ENCODE assay signal across 6 cellular contexts in genomic region chr18:46734981-46735380, GRCh38. TPM values are rescaled to one million over a fixed set of nuclear protein-coding genes. Genes with fewer than 3 reads are reported as not detected.
"Had no signal": no experiment of that assay in that cellular context is flagged by ENCODE, and none has a peak within 500 bp of the region (broad histone marks: within the 10 kb centered on the region; RNA-seq: fewer than 3 reads in every experiment).

No MANE protein-coding gene starts in this region.

- H3K4me3 Mint-ChIP-seq: GM23338, H9, IgD-negative memory B cell had no signal

- H3K27ac Mint-ChIP-seq: GM23338, H9, IgD-negative memory B cell had no signal

- H3K4me1 Mint-ChIP-seq: GM23338, IgD-negative memory B cell had no signal

- DNase-seq: H9, HCEC 1CT had no signal

- ATAC-seq: GM23338, HepG2 had no signal

RNA-seq across cellular contexts. Expression of gene ST8SIA5, which starts 21.9 kb away (rescaled TPM):
- total RNA-seq: HT1080 had no signal
